Comparison of ENCODE assay signal across 19 cellular contexts in genomic region chr15:66097151-66098018, GRCh38.
A peak's percentile ranks its signal among the peaks of the same experiment; 100 is the strongest.
DNase-seq lines count a peak whose midpoint lies in the region; ATAC-seq, FAIRE-seq and TF ChIP-seq lines count a peak whose summit lies in the region.
"Had no signal": no experiment of that assay in that cellular context is flagged by ENCODE, and none has a peak within 500 bp of the region (broad histone marks: within the 10 kb centered on the region; RNA-seq: fewer than 3 reads in every experiment).

No MANE protein-coding gene starts in this region.

- intact Hi-C loops in posterior vena cava (cut with DNase I): no loop called here

- H3K27ac Mint-ChIP-seq in glutamatergic neuron (ENCODE audit: unreplicated experiment): peak overlapping the region; percentile 90
- H3K27ac Mint-ChIP-seq: activated naive CD4-positive, alpha-beta T cell treated with anti-CD3 and anti-CD28 coated beads, Interleukin-2, amount 50 U/mL, for 24 hours; CD4-positive, alpha-beta T cell; naive B cell had no signal

- H3K36me3 Mint-ChIP-seq in glutamatergic neuron (ENCODE audit: unreplicated experiment): no peaks in the 10 kb centered on the region
- H3K36me3 Mint-ChIP-seq: activated naive CD4-positive, alpha-beta T cell treated with anti-CD3 and anti-CD28 coated beads, Interleukin-2, amount 50 U/mL, for 24 hours; naive B cell had no signal

- no peak for ATAC-seq in omental fat pad (ENCODE audit: low FRiP score)
- ATAC-seq: SK-N-SH treated with all-trans-retinoic acid at 6 μM for 48 hours had no signal

- DNase-seq in DMS 273 (lab: John Stamatoyannopoulos, UW; ENCODE audit: unreplicated experiment) (peak; percentile 71), NCI-H2171 (lab: John Stamatoyannopoulos, UW) (peak; percentile 73), glutamatergic neuron (no peak), posterior vena cava (ENCODE audit: low spot score) (peak; percentile 62), omental fat pad (ENCODE audit: low spot score) (no peak), D721Med (ENCODE audit: insufficient read length, low spot score) (no peak), NCI-H748 (lab: John Stamatoyannopoulos, UW; ENCODE audit: unreplicated experiment) (no peak), NCI-H774 (lab: John Stamatoyannopoulos, UW) (no peak)
- DNase-seq: activated T-cell treated with anti-CD3 and anti-CD28 coated beads, Interleukin-2, amount 50 U/mL, for 48 hours; CD4-positive, alpha-beta T cell; colonic mucosa; mammary epithelial cell; naive B cell; NCI-H526 had no signal

- no peak overlapping the region for H3K4me3 Mint-ChIP-seq in glutamatergic neuron (ENCODE audit: unreplicated experiment)
- H3K4me3 Mint-ChIP-seq: activated naive CD4-positive, alpha-beta T cell treated with anti-CD3 and anti-CD28 coated beads, Interleukin-2, amount 50 U/mL, for 24 hours; CD4-positive, alpha-beta T cell; naive B cell had no signal

- no peak for TF ChIP-seq CTCF in glutamatergic neuron (IDR thresholded peaks at IDR 0.05; ENCODE audit: partially characterized antibody, unreplicated experiment)
- no peak for TF ChIP-seq CTCF in omental fat pad (IDR thresholded peaks at IDR 0.05)
- no peak for TF ChIP-seq CTCF in D721Med (IDR thresholded peaks at IDR 0.05; ENCODE audit: insufficient read depth, missing control alignments)

- no peak for FAIRE-seq in D721Med (lab: Jason Lieb, UNC)
- FAIRE-seq: endometrium, H54, islet of Langerhans had no signal

- H3K9me3 Mint-ChIP-seq in glutamatergic neuron (ENCODE audit: unreplicated experiment): peaks cover 18% of the 10 kb centered on the region
- H3K9me3 Mint-ChIP-seq: activated naive CD4-positive, alpha-beta T cell treated with anti-CD3 and anti-CD28 coated beads, Interleukin-2, amount 50 U/mL, for 24 hours; CD4-positive, alpha-beta T cell; naive B cell had no signal

- H3K27me3 Mint-ChIP-seq in glutamatergic neuron (ENCODE audit: unreplicated experiment): peaks cover 26% of the 10 kb centered on the region
- H3K27me3 Mint-ChIP-seq: activated naive CD4-positive, alpha-beta T cell treated with anti-CD3 and anti-CD28 coated beads, Interleukin-2, amount 50 U/mL, for 24 hours had no signal

- peaks cover 63% of the 10 kb centered on the region for H3K4me1 Mint-ChIP-seq in glutamatergic neuron (ENCODE audit: low read depth, unreplicated experiment)
- H3K4me1 Mint-ChIP-seq: activated naive CD4-positive, alpha-beta T cell treated with anti-CD3 and anti-CD28 coated beads, Interleukin-2, amount 50 U/mL, for 24 hours had no signal

Comparison
In these comparisons a context has a peak if more than half of its experiments do, and no peak if none do; other contexts are left out.
1. DNase-seq: peak in DMS 273 (single experiment), NCI-H2171 (single experiment) and posterior vena cava (single experiment); none in glutamatergic neuron (single experiment), omental fat pad (single experiment), D721Med (single experiment), NCI-H748 (single experiment) and NCI-H774 (single experiment).